In genomic region chr2:242027676-242028450, GRCh38 we compare ENCODE assay signal across 14 cellular contexts.
"Had no signal": no experiment of that assay in that cellular context is flagged by ENCODE, and none has a peak within 500 bp of the region (broad histone marks: within the 10 kb centered on the region; RNA-seq: fewer than 3 reads in every experiment).

No MANE protein-coding gene starts in this region.

- DNase-seq: activated CD4-positive, alpha-beta memory T cell treated with anti-CD3 and anti-CD28 coated beads for 36 hours; activated CD4-positive, alpha-beta T cell treated with anti-CD3 and anti-CD28 coated beads for 1 hour; activated naive CD8-positive, alpha-beta T cell treated with anti-CD3 and anti-CD28 coated beads for 36 hours; brain microvascular endothelial cell; mucosa of descending colon; SW 1271; T-helper 9 cell; tibial artery had no signal

- H3K27ac ChIP-seq: brain microvascular endothelial cell, dorsolateral prefrontal cortex, SJSA1, skin epidermis, tibial artery had no signal

- ATAC-seq: activated T-helper 17 cell treated with anti-CD3 and anti-CD28 coated beads, Interleukin-2, amount 50 U/mL, for 72 hours; esophagus mucosa; mucosa of descending colon; stimulated activated effector memory CD8-positive, alpha-beta T cell treated with anti-CD3 and anti-CD28 coated beads, Interleukin-12 subunit alpha, Interleukin-12 subunit beta, amount 100 ng/mL, for 72 hours had no signal

- H3K36me3 ChIP-seq: brain microvascular endothelial cell, SJSA1, tibial artery had no signal

- H3K4me3 ChIP-seq: dorsolateral prefrontal cortex, mucosa of descending colon, SJSA1, skin epidermis, tibial artery had no signal

- H3K9me3 ChIP-seq: mucosa of descending colon, SJSA1, tibial artery had no signal

- H3K4me1 ChIP-seq: tibial artery had no signal
